In the genomic region with DNA sequence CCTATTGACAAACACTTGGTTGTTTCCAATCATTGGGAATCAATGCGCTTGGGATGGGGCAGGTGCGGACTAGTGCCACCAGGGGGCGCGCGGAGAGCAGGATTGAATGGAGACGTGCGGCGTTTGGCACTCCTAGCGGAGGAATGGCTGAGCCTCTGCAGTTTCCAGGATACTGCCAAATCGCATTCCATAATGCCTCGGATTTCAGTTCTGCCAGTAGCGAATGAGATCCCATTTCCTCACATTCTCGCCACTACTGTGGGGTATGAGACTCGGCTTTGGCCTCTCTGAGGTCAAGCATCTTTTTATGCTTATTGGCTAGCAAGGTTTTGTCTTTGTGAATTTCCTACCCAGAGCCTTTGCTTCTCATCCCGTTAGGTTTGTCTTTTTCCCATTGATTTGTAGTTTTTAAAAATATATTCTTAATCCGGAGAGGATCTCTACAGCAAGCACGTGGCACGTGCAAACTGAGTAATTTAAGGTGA, we compare ENCODE assay signal across 8 cellular contexts. TPM values are rescaled to one million over a fixed set of nuclear protein-coding genes. Genes with fewer than 3 reads are reported as not detected.
DNase-seq lines count a peak whose midpoint lies in the region; ATAC-seq, FAIRE-seq and TF ChIP-seq lines count a peak whose summit lies in the region.

No MANE protein-coding gene starts in this region.

- H2AFZ ChIP-seq in endothelial cell of umbilical vein (ENCODE audit: low read depth, low read length), result no peak overlapping the region

- TF ChIP-seq POLR2A in endothelial cell of umbilical vein (IDR thresholded peaks at IDR 0.05; ENCODE audit: low read depth, low read length), result no peak

- H3K27ac ChIP-seq in endothelial cell of umbilical vein (ENCODE audit: insufficient read depth, low read depth, low read length), result no peak overlapping the region

- no TSS peak for BruUV-seq in endothelial cell of umbilical vein (replicated peaks; lab: Mats Ljungman, UMichigan)

- intact Hi-C loops in endothelial cell of umbilical vein (cut with micrococcal nuclease), result loop anchor here (1.0 to 2.0 kb wide), 3 partner anchors 18 to 123 kb away; no protein-coding TSS in a partner anchor

- CTCF ChIA-PET in endothelial cell of umbilical vein (lab: Charles Lee), result interaction anchor here (1.1 kb wide), 1 partner anchor 124 kb away, joined by 6 read pairs; no protein-coding TSS in a partner anchor

- H3K4me3 ChIP-seq in endothelial cell of umbilical vein (replicated peaks in 1 of 3; ENCODE audit: insufficient read depth in 1 of 3, low read depth in 1 of 3, low read length in 3 of 3), result no peak overlapping the region

- H4K20me1 ChIP-seq in endothelial cell of umbilical vein (replicated peaks; ENCODE audit: control insufficient read depth, extremely low read depth, insufficient read depth, low read length), result no peaks in the 10 kb centered on the region

- H3K79me2 ChIP-seq in endothelial cell of umbilical vein (ENCODE audit: control insufficient read depth, insufficient read depth, low read length), result no peaks in the 10 kb centered on the region

- no peaks in the 10 kb centered on the region for H3K36me3 ChIP-seq in endothelial cell of umbilical vein (ENCODE audit: control insufficient read depth in 2 of 2, extremely low read depth in 1 of 2, insufficient read depth in 2 of 2, low read length in 2 of 2)

- ATAC-seq in HG03095 (IDR thresholded peaks at IDR 0.05; ENCODE audit: unreplicated experiment), result peak; percentile 79

- H3K4me2 ChIP-seq in endothelial cell of umbilical vein (ENCODE audit: insufficient read depth, low read length), result no peak overlapping the region

- POLR2A ChIA-PET in endothelial cell of umbilical vein (lab: Charles Lee), result no interaction called here

- peak; percentile 99 for FAIRE-seq in endothelial cell of umbilical vein (lab: Jason Lieb, UNC)

- no peaks in the 10 kb centered on the region for H3K9me3 ChIP-seq in endothelial cell of umbilical vein (replicated peaks; ENCODE audit: control insufficient read depth, insufficient read depth, low read length)

- H3K9ac ChIP-seq in endothelial cell of umbilical vein (replicated peaks; ENCODE audit: extremely low read depth, insufficient read depth, low read length), result no peak overlapping the region

- no peaks in the 10 kb centered on the region for H3K27me3 ChIP-seq in endothelial cell of umbilical vein (ENCODE audit: control insufficient read depth in 2 of 2, insufficient read depth in 2 of 2, low read length in 2 of 2)

- dilution Hi-C loops in endothelial cell of umbilical vein (cut with MboI; ENCODE audit: extremely low pct_ligation_motif_present, low sequenced_read_pairs), result no loop called here

- no peaks in the 10 kb centered on the region for H3K9me1 ChIP-seq in endothelial cell of umbilical vein (replicated peaks; ENCODE audit: control insufficient read depth, extremely low read depth, insufficient read depth, low read length)

- DNase-seq in DMS79 treated with DMSO at 0.1 percent for 48 hours (lab: John Stamatoyannopoulos, UW) (peak; percentile 0), DMS79 (lab: John Stamatoyannopoulos, UW) (no peak), NCI-H69 (lab: John Stamatoyannopoulos, UW) (peak; percentile 85), endothelial cell of umbilical vein (ENCODE audit: low read depth, low spot score) (peak; percentile 73), mucosa of gallbladder (ENCODE audit: low spot score) (peak; percentile 82)
- DNase-seq in activated CD8-positive, alpha-beta memory T cell treated with anti-CD3 and anti-CD28 coated beads, Interleukin-2, amount 50 U/mL, for 48 hours, result peak; percentile 89
- peak; percentile 48 to 51 for DNase-seq in stimulated activated CD8-positive, alpha-beta memory T cell treated with anti-CD3 and anti-CD28 coated beads, Interleukin-7, amount 100 ng/mL, for 4 hours (ENCODE audit: low read depth in 2 of 2)

- peak; percentile 75 to 88 for TF ChIP-seq CTCF in endothelial cell of umbilical vein (IDR thresholded peaks at IDR 0.05; ENCODE audit: extremely low read depth in 1 of 2, insufficient read depth in 1 of 2, low read depth in 1 of 2, low read length in 2 of 2)

- no peaks in the 10 kb centered on the region for H3K4me1 ChIP-seq in endothelial cell of umbilical vein (ENCODE audit: control insufficient read depth, extremely low read depth, insufficient read depth, low read length)

TF ChIP-seq in endothelial cell of umbilical vein, 7 proteins besides CTCF, POLR2A, EP300 and RAD21:
- TF ChIP-seq FOS (IDR thresholded peaks at IDR 0.05; ENCODE audit: borderline replicate concordance, insufficient read depth, low read length) (no peak), MYC (IDR thresholded peaks at IDR 0.05; ENCODE audit: low read depth, low read length) (no peak), GATA2 (IDR thresholded peaks at IDR 0.05; ENCODE audit: insufficient read depth, insufficient read length, low read depth, low read length) (no peak), JUN (IDR thresholded peaks at IDR 0.05; ENCODE audit: borderline replicate concordance, insufficient read depth, insufficient read length, low read depth) (no peak), POLR2AphosphoS5 (IDR thresholded peaks at IDR 0.05; ENCODE audit: insufficient read depth, low read depth, low read length) (no peak), MAX (IDR thresholded peaks at IDR 0.05; ENCODE audit: insufficient read depth, insufficient read length) (no peak), EZH2 (IDR thresholded peaks at IDR 0.05; ENCODE audit: borderline replicate concordance, low read depth, low read length, severe bottlenecking) (no peak)

RNA-seq across cellular contexts. Expression of gene CLDN34, which starts 28.7 kb away (rescaled TPM):
- total RNA-seq in endothelial cell of umbilical vein (0.35 and 0.46 TPM in 2 replicates), mucosa of gallbladder (0.43 TPM)
- 0.08 and 0.14 TPM in 2 replicates for polyA plus RNA-seq in endothelial cell of umbilical vein
- polyA plus RNA-seq in endothelial cell of umbilical vein (2011; cell fraction: cytosol; rRNA removed), result 0.08 and 0.12 TPM in 2 replicates
- polyA plus RNA-seq in endothelial cell of umbilical vein (2011; cell fraction: nucleus; rRNA removed), result 0.88 and 0.99 TPM in 2 replicates
- polyA plus RNA-seq in endothelial cell of umbilical vein (2012), result not detected in 2 replicates
- 0.40 and 1.8 TPM in 2 replicates for polyA minus RNA-seq in endothelial cell of umbilical vein
- polyA minus RNA-seq in endothelial cell of umbilical vein (2011; cell fraction: cytosol; rRNA and poly(A)+ RNA removed), result not detected
- 2.0 and 2.6 TPM in 2 replicates for polyA minus RNA-seq in endothelial cell of umbilical vein (2011; cell fraction: nucleus; rRNA and poly(A)+ RNA removed)
